ENCODE assay signal across 9 cellular contexts in genomic region chr1:159854101-159854692, GRCh38. TPM values are rescaled to one million over a fixed set of nuclear protein-coding genes. Genes with fewer than 3 reads are reported as not detected.
DNase-seq lines count a peak whose midpoint lies in the region; ATAC-seq and TF ChIP-seq lines count a peak whose summit lies in the region.
"Had no signal": no experiment of that assay in that cellular context is flagged by ENCODE, and none has a peak within 500 bp of the region (broad histone marks: within the 10 kb centered on the region; RNA-seq: fewer than 3 reads in every experiment).

No MANE protein-coding gene starts in this region.

- H3K9me3 Mint-ChIP-seq in activated T-cell treated with anti-CD3 and anti-CD28 coated beads, Interleukin-2, amount 50 U/mL, for 4 hours = no peaks in the 10 kb centered on the region
- no peaks in the 10 kb centered on the region for H3K9me3 Mint-ChIP-seq in type B pancreatic cell

- peak overlapping the region; percentile 77 for H3K27ac ChIP-seq in muscle layer of duodenum (ENCODE audit: low read length)
- H3K27ac ChIP-seq: C4-2B had no signal

- H3K36me3 Mint-ChIP-seq in activated T-cell treated with anti-CD3 and anti-CD28 coated beads, Interleukin-2, amount 50 U/mL, for 4 hours (ENCODE audit: insufficient read depth) = no peaks in the 10 kb centered on the region
- no peaks in the 10 kb centered on the region for H3K36me3 Mint-ChIP-seq in type B pancreatic cell

- H3K4me3 Mint-ChIP-seq in activated T-cell treated with anti-CD3 and anti-CD28 coated beads, Interleukin-2, amount 50 U/mL, for 4 hours = peak overlapping the region; percentile 81
- H3K4me3 Mint-ChIP-seq in type B pancreatic cell = peak overlapping the region; percentile 93

- peak; percentile 81 to 83 (median 83) for DNase-seq in NCI-H1417 (lab: John Stamatoyannopoulos, UW)
- no peak for DNase-seq in NCI-H1417 treated with DMSO at 0.1 percent for 48 hours (lab: John Stamatoyannopoulos, UW)
- peak; percentile 76 for DNase-seq in M059J (ENCODE audit: low read depth)
- DNase-seq in activated T-cell treated with anti-CD3 and anti-CD28 coated beads, Interleukin-2, amount 50 U/mL, for 4 hours = no peak
- peak; percentile 49 for DNase-seq in fibroblast of mammary gland (ENCODE audit: low read depth)
- no peak for DNase-seq in type B pancreatic cell (ENCODE audit: extremely low spot score, unreplicated experiment)
- no peak for DNase-seq in NK-92 (lab: John Stamatoyannopoulos, UW; ENCODE audit: unreplicated experiment)

- no peaks in the 10 kb centered on the region for H3K27me3 ChIP-seq in muscle layer of duodenum (ENCODE audit: low read depth, low read length)

- no peaks in the 10 kb centered on the region for H3K27me3 Mint-ChIP-seq in activated T-cell treated with anti-CD3 and anti-CD28 coated beads, Interleukin-2, amount 50 U/mL, for 4 hours (ENCODE audit: low read depth)
- H3K27me3 Mint-ChIP-seq in type B pancreatic cell = peaks cover 56% of the 10 kb centered on the region

- H3K27ac Mint-ChIP-seq in type B pancreatic cell = peak overlapping the region; percentile 79

- TF ChIP-seq CTCF in fibroblast of mammary gland (conservative IDR thresholded peaks at IDR 0.05; ENCODE audit: control insufficient read depth, insufficient read depth, low read depth, low read length) (no peak), type B pancreatic cell (conservative IDR thresholded peaks at IDR 0.05) (no peak)

- peaks cover 0 to 18% of the 10 kb centered on the region in 2 donors for H3K4me1 ChIP-seq in muscle layer of duodenum (ENCODE audit: control insufficient read depth in 1 of 2, insufficient read depth in 2 of 2, low read length in 2 of 2)

- peak; percentile 11 to 20 for ATAC-seq in activated T-cell treated with anti-CD3 and anti-CD28 coated beads, Interleukin-2, amount 50 U/mL, for 4 hours

- H3K4me1 Mint-ChIP-seq in activated T-cell treated with anti-CD3 and anti-CD28 coated beads, Interleukin-2, amount 50 U/mL, for 4 hours (ENCODE audit: low read depth) = peaks cover 16% of the 10 kb centered on the region
- H3K4me1 Mint-ChIP-seq in type B pancreatic cell (ENCODE audit: unreplicated experiment) = peaks cover 7% of the 10 kb centered on the region

- no peaks in the 10 kb centered on the region for H3K9me3 ChIP-seq in muscle layer of duodenum (ENCODE audit: control insufficient read depth in 1 of 2, low read length in 2 of 2)

- H3K4me3 ChIP-seq in fibroblast of mammary gland (ENCODE audit: control insufficient read depth, low read depth, low read length) = peak overlapping the region; percentile 56
- peak overlapping the region; percentile 49 to 85 for H3K4me3 ChIP-seq in muscle layer of duodenum (ENCODE audit: low read depth in 1 of 2, low read length in 2 of 2)

- H3K36me3 ChIP-seq in muscle layer of duodenum (ENCODE audit: control insufficient read depth in 1 of 2, insufficient read depth in 2 of 2, low read length in 2 of 2) = no peaks in the 10 kb centered on the region

RNA-seq across cellular contexts. Expression of gene VSIG8, which starts 8.3 kb away (rescaled TPM):
- total RNA-seq in M059J (2014; rRNA removed; shearing (Covaris generic)) = not detected in 2 replicates
- not detected for total RNA-seq in activated T-cell treated with anti-CD3 and anti-CD28 coated beads, Interleukin-2, amount 50 U/mL, for 4 hours
- total RNA-seq in type B pancreatic cell (ENCODE audit: low replicate concordance) = not detected in 2 replicates

RNA-seq across cellular contexts. Expression of gene SLAMF8, which starts 27.5 kb away (rescaled TPM):
- 0.05 and 0.25 TPM in 2 replicates for total RNA-seq in M059J (2014; rRNA removed; shearing (Covaris generic))
- total RNA-seq in activated T-cell treated with anti-CD3 and anti-CD28 coated beads, Interleukin-2, amount 50 U/mL, for 4 hours = 1 to 10 TPM in 2 of 3 donors, under 1 TPM in 1; 0.98 to 1.3 (median 1.2) TPM
- total RNA-seq in type B pancreatic cell (ENCODE audit: low replicate concordance) = not detected in 2 replicates

RNA-seq across cellular contexts. Expression of gene CFAP45, which starts 45.8 kb away (rescaled TPM):
- 0.20 and 1.0 TPM in 2 replicates for total RNA-seq in M059J (2014; rRNA removed; shearing (Covaris generic))
- 1 to 10 TPM in 1 of 3 donors, under 1 TPM in 2; 0.82 to 1.2 (median 0.82) TPM for total RNA-seq in activated T-cell treated with anti-CD3 and anti-CD28 coated beads, Interleukin-2, amount 50 U/mL, for 4 hours
- total RNA-seq in type B pancreatic cell (ENCODE audit: low replicate concordance) = 1.0 and 2.8 TPM in 2 replicates

RNA-seq across cellular contexts. Expression of gene FCRL6, which starts 52.0 kb away (rescaled TPM):
- total RNA-seq in M059J (2014; rRNA removed; shearing (Covaris generic)) = not detected in 2 replicates
- total RNA-seq in activated T-cell treated with anti-CD3 and anti-CD28 coated beads, Interleukin-2, amount 50 U/mL, for 4 hours = under 1 TPM in 1 of 3 donors, not detected in 2; 0.41 TPM
- not detected in 2 replicates for total RNA-seq in type B pancreatic cell (ENCODE audit: low replicate concordance)

Comparison
In these comparisons a context has a peak if more than half of its experiments do, and no peak if none do; other contexts are left out.
1. DNase-seq: peak in NCI-H1417 (3 of 3), M059J (single experiment) and fibroblast of mammary gland (single experiment); none in NCI-H1417 treated with DMSO at 0.1 percent for 48 hours (single experiment), activated T-cell treated with anti-CD3 and anti-CD28 coated beads, Interleukin-2, amount 50 U/mL, for 4 hours (single experiment), type B pancreatic cell (single experiment) and NK-92 (single experiment).